ENCODE assay signal across 26 cellular contexts in the genomic region with DNA sequence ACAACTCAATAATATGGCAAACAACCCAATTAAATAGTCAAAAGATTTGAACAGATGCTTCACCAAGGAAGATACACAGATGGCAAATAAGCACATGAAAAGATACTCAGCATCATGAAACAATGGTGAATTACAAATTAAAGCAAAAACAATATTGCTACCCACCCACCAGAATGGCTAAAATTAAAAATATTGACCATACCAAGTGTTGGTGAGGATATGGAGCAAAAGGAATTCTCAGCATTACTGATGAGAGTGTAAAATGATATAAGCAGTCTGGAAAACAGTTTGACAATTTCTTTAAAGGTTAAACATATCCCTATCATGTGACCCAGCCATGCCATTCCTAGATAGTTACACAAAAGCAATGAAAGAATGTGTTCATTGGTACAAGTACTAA.
"Had no signal": no experiment of that assay in that cellular context is flagged by ENCODE, and none has a peak within 500 bp of the region (broad histone marks: within the 10 kb centered on the region; RNA-seq: fewer than 3 reads in every experiment).

No MANE protein-coding gene starts in this region.

- FAIRE-seq: urothelium cell line had no signal

- DNase-seq: stimulated activated CD4-positive, alpha-beta T cell treated with anti-CD3 and anti-CD28 coated beads, Interleukin-2, amount 100 ng/mL, for 48 hours; stimulated activated CD4-positive, alpha-beta T cell treated with anti-CD3 and anti-CD28 coated beads, Interleukin-4, amount 100 ng/mL, for 1 hour; stimulated activated CD4-positive, alpha-beta T cell treated with anti-CD3 and anti-CD28 coated beads, Interleukin-4, amount 100 ng/mL, for 24 hours; stimulated activated CD4-positive, alpha-beta T cell treated with anti-CD3 and anti-CD28 coated beads, Interleukin-4, amount 100 ng/mL, for 4 hours; stimulated activated CD8-positive, alpha-beta memory T cell treated with anti-CD3 and anti-CD28 coated beads, Interleukin-4, amount 100 ng/mL, for 48 hours; stimulated activated naive B cell treated with anti-CD40 and anti-IgM and Interleukin-4, amounts not matched to agents 10 μg/mL and 1 μg/mL and 100 μg/mL, for 72 hours; stimulated activated naive CD4-positive, alpha-beta T cell; stimulated activated naive CD4-positive, alpha-beta T cell treated with Interleukin-2 at 50 U/mL for 16 hours; stimulated activated naive CD8-positive, alpha-beta T cell treated with anti-CD3 and anti-CD28 coated beads, Interleukin-15, amount 100 ng/mL, for 72 hours; stimulated activated naive CD8-positive, alpha-beta T cell treated with anti-CD3 and anti-CD28 coated beads, Interleukin-15, Interleukin-2, amounts not matched to agents 100 U/mL and 50 U/mL, for 24 hours; stomach; substantia nigra; testis; tibial artery; transverse colon; trophoblast cell; upper lobe of left lung; upper lobe of right lung; uterus had no signal

- ATAC-seq: stimulated activated effector memory CD8-positive, alpha-beta T cell treated with anti-CD3 and anti-CD28 coated beads, Interleukin-12 subunit alpha, Interleukin-12 subunit beta, amount 100 ng/mL, for 72 hours; stimulated activated memory B cell treated with anti-CD40 and anti-IgM and Interleukin-4, amounts not matched to agents 10 μg/mL and 1 μg/mL and 100 μg/mL, for 72 hours; stimulated activated naive B cell treated with anti-CD40 and anti-IgM and Interleukin-4, amounts not matched to agents 10 μg/mL and 1 μg/mL and 100 μg/mL, for 72 hours; stimulated activated naive CD8-positive, alpha-beta T cell treated with anti-CD3 and anti-CD28 coated beads, Interleukin-15, amount 100 ng/mL, for 72 hours; stimulated activated naive CD8-positive, alpha-beta T cell treated with anti-CD3 and anti-CD28 coated beads, Interleukin-15, Interleukin-2, amounts not matched to agents 100 U/mL and 50 U/mL, for 24 hours; upper lobe of right lung had no signal

- H3K27me3 ChIP-seq: stomach, suprapubic skin, testis, tibial artery, tibial nerve, transverse colon, upper lobe of left lung, upper lobe of right lung, uterus, vagina had no signal

- H3K9me3 ChIP-seq: stomach, suprapubic skin, testis, upper lobe of right lung, vagina had no signal

- H3K27ac ChIP-seq: stomach, suprapubic skin, testis, thoracic aorta, tibial artery, tibial nerve, transverse colon, upper lobe of left lung, upper lobe of right lung, uterus, vagina had no signal

- H3K4me3 ChIP-seq: stomach, suprapubic skin, testis, thoracic aorta, tibial artery, tibial nerve, transverse colon, upper lobe of left lung, upper lobe of right lung, uterus, vagina had no signal

- H3K36me3 ChIP-seq: stomach, suprapubic skin, thoracic aorta, tibial artery, tibial nerve, transverse colon, upper lobe of left lung, upper lobe of right lung, uterus, vagina had no signal

- H3K4me1 ChIP-seq: uterus had no signal
